19 cellular contexts compared by ENCODE assay signal in genomic region chr6:157513619-157514485, GRCh38.
DNase-seq lines count a peak whose midpoint lies in the region; ATAC-seq, FAIRE-seq and TF ChIP-seq lines count a peak whose summit lies in the region.
"Had no signal": no experiment of that assay in that cellular context is flagged by ENCODE, and none has a peak within 500 bp of the region (broad histone marks: within the 10 kb centered on the region; RNA-seq: fewer than 3 reads in every experiment).

No MANE protein-coding gene starts in this region.

- H3K79me2 ChIP-seq in HepG2 (ENCODE audit: insufficient read depth, low read length): no peaks in the 10 kb centered on the region

- H3K27ac ChIP-seq in HepG2 (ENCODE audit: extremely low read length, insufficient read depth, low read length): peak overlapping the region; percentile 66
- H3K27ac ChIP-seq in suprapubic skin: no peak overlapping the region
- H3K27ac ChIP-seq: 22Rv1, C4-2B, SJSA1 had no signal

- CTCF ChIA-PET in activated CD8-positive, alpha-beta memory T cell treated with anti-CD3 and anti-CD28 coated beads, Interleukin-2, amount 10 ng/mL, durations not matched to agents 7 days and 5 days (lab: Charles Lee): no interaction called here
- CTCF ChIA-PET in HepG2 (lab: Yijun Ruan, JAX; ENCODE audit: low intra/inter-chr PET ratio, low total read pairs) (no interaction called here), MCF 10A (lab: Yijun Ruan, JAX) (no interaction called here)
- CTCF ChIA-PET in activated CD4-positive, alpha-beta T cell treated with anti-CD3 and anti-CD28 coated beads, Interleukin-2, amount 10 ng/mL, durations not matched to agents 7 days and 5 days (lab: Charles Lee): interaction anchor here (1.3 kb wide), 1 partner anchor 27 kb away, joined by 4 read pairs; no protein-coding TSS in a partner anchor

- intact Hi-C loops in HepG2 (cut with micrococcal nuclease; ENCODE audit: unreplicated experiment) (loop anchor here (1.0 to 2.0 kb wide), 2 partner anchors 17 to 26 kb away; no protein-coding TSS in a partner anchor), MCF 10A (cut with micrococcal nuclease) (no loop called here)

- TF ChIP-seq POLR2A in HepG2 (IDR thresholded peaks at IDR 0.05; ENCODE audit: insufficient read depth in 1 of 2, low read depth in 2 of 2, low read length in 2 of 2) (no peak), suprapubic skin (IDR thresholded peaks at IDR 0.05) (no peak)

- peak overlapping the region; percentile 90 for H3K4me2 ChIP-seq in HepG2 (ENCODE audit: low read depth, low read length)

- H3K4me1 ChIP-seq in HepG2 (ENCODE audit: insufficient read depth, low read length): peaks cover 73% of the 10 kb centered on the region
- H3K4me1 ChIP-seq in suprapubic skin: peaks cover 10% of the 10 kb centered on the region
- H3K4me1 ChIP-seq: HAP-1 had no signal

- FAIRE-seq in HepG2 (lab: Jason Lieb, UNC): no peak
- FAIRE-seq: HTR-8/SVneo had no signal

- BruUV-seq in HepG2 (replicated peaks; lab: Mats Ljungman, UMichigan) (no TSS peak), MCF 10A (replicated peaks; lab: Mats Ljungman, UMichigan) (no TSS peak)

- H4K20me1 ChIP-seq in HepG2 (ENCODE audit: insufficient read depth, low read length): no peaks in the 10 kb centered on the region

- peak overlapping the region in 1 of 3 experiments; percentile 47; a peak in 1 of 6 replicates for H3K4me3 ChIP-seq in HepG2 (replicated peaks in 1 of 3; ENCODE audit: insufficient read depth in 1 of 3, low read depth in 2 of 3, low read length in 3 of 3)
- H3K4me3 ChIP-seq in suprapubic skin: no peak overlapping the region
- H3K4me3 ChIP-seq: HAP-1, SJSA1 had no signal

- H3K9me3 ChIP-seq in HepG2 (ENCODE audit: low read length) (no peaks in the 10 kb centered on the region), suprapubic skin (no peaks in the 10 kb centered on the region)
- H3K9me3 ChIP-seq: HAP-1, SJSA1 had no signal

- TF ChIP-seq EP300 in HepG2 (IDR thresholded peaks at IDR 0.05; ENCODE audit: low read depth in 2 of 2, low read length in 2 of 2) (no peak), HepG2 (CRISPR knock-in tag; IDR thresholded peaks at IDR 0.05; ENCODE audit: borderline replicate concordance) (no peak), suprapubic skin (IDR thresholded peaks at IDR 0.05) (no peak)

- 70% methylated on average over 13 of the region's 13 CpGs for WGBS in HepG2 (ENCODE audit: low lambda C conversion rate)
- 92% methylated on average over 13 of the region's 13 CpGs for WGBS in suprapubic skin

- TF ChIP-seq CTCF in HepG2 (CRISPR knock-in tag; IDR thresholded peaks at IDR 0.05): no peak
- TF ChIP-seq CTCF in osteocyte (IDR thresholded peaks at IDR 0.05): no peak
- TF ChIP-seq CTCF in suprapubic skin (IDR thresholded peaks at IDR 0.05): no peak
- no peak for TF ChIP-seq CTCF in MCF 10A (IDR thresholded peaks at IDR 0.05; ENCODE audit: unreplicated experiment)

- H3K9ac ChIP-seq in HepG2 (ENCODE audit: insufficient read depth, low read depth, low read length): no peak overlapping the region

- H3K36me3 Mint-ChIP-seq in activated CD8-positive, alpha-beta memory T cell treated with anti-CD3 and anti-CD28 coated beads, Interleukin-2, amount 10 ng/mL, durations not matched to agents 7 days and 5 days: peaks cover 8% of the 10 kb centered on the region
- H3K36me3 Mint-ChIP-seq in osteocyte (ENCODE audit: unreplicated experiment) (peaks cover 5% of the 10 kb centered on the region), MCF 10A (ENCODE audit: insufficient read depth, unreplicated experiment) (no peaks in the 10 kb centered on the region)
- H3K36me3 Mint-ChIP-seq in activated CD4-positive, alpha-beta T cell treated with anti-CD3 and anti-CD28 coated beads, Interleukin-2, amount 10 ng/mL, durations not matched to agents 7 days and 5 days (ENCODE audit: low read depth): peaks cover 4% of the 10 kb centered on the region

- no peak for ATAC-seq in activated CD8-positive, alpha-beta memory T cell treated with anti-CD3 and anti-CD28 coated beads, Interleukin-2, amount 10 ng/mL, durations not matched to agents 7 days and 5 days
- ATAC-seq in HepG2: no peak

- peak; percentile 15 for DNase-seq in activated CD8-positive, alpha-beta memory T cell treated with anti-CD3 and anti-CD28 coated beads, Interleukin-2, amount 10 ng/mL, durations not matched to agents 7 days and 5 days
- no peak for DNase-seq in activated CD8-positive, alpha-beta memory T cell treated with anti-CD3 and anti-CD28 coated beads, Interleukin-2, amount 50 U/mL, for 4 hours
- no peak for DNase-seq in HepG2 (ENCODE audit: low spot score)
- DNase-seq in osteocyte (ENCODE audit: extremely low spot score, unreplicated experiment): peak; percentile 42
- no peak for DNase-seq in activated CD4-positive, alpha-beta T cell treated with anti-CD3 and anti-CD28 coated beads, Interleukin-2, amount 10 ng/mL, durations not matched to agents 7 days and 5 days
- no peak for DNase-seq in suprapubic skin (ENCODE audit: low spot score in 2 of 2)
- DNase-seq in activated naive CD4-positive, alpha-beta T cell (lab: John Stamatoyannopoulos, UW): no peak
- no peak for DNase-seq in MCF 10A (ENCODE audit: unreplicated experiment)
- DNase-seq: AML-193, DMS79 treated with DMSO at 0.1 percent for 48 hours, NCI-H1105, NCI-H2081, NCI-H446, NCI-H526 treated with DMSO at 0.1 percent for 48 hours had no signal

- H3K27me3 ChIP-seq in HepG2 (ENCODE audit: control insufficient read depth in 1 of 2, insufficient read depth in 2 of 2, low read length in 2 of 2): no peaks in the 10 kb centered on the region
- no peaks in the 10 kb centered on the region for H3K27me3 ChIP-seq in suprapubic skin
- H3K27me3 ChIP-seq: SJSA1 had no signal

- no peak overlapping the region for H2AFZ ChIP-seq in HepG2 (ENCODE audit: low read length)

- H3K36me3 ChIP-seq in HepG2 (replicated peaks in 1 of 2; ENCODE audit: control insufficient read depth in 1 of 2, insufficient read depth in 2 of 2, low read length in 2 of 2) (no peaks in the 10 kb centered on the region), suprapubic skin (no peaks in the 10 kb centered on the region)
- H3K36me3 ChIP-seq: HAP-1, SJSA1 had no signal

- peaks cover 4% of the 10 kb centered on the region for H3K9me3 Mint-ChIP-seq in activated CD8-positive, alpha-beta memory T cell treated with anti-CD3 and anti-CD28 coated beads, Interleukin-2, amount 10 ng/mL, durations not matched to agents 7 days and 5 days (ENCODE audit: low read depth)
- H3K9me3 Mint-ChIP-seq in osteocyte (ENCODE audit: unreplicated experiment): no peaks in the 10 kb centered on the region
- H3K9me3 Mint-ChIP-seq in activated CD4-positive, alpha-beta T cell treated with anti-CD3 and anti-CD28 coated beads, Interleukin-2, amount 10 ng/mL, durations not matched to agents 7 days and 5 days: peaks cover 3% of the 10 kb centered on the region
- no peaks in the 10 kb centered on the region for H3K9me3 Mint-ChIP-seq in MCF 10A (ENCODE audit: unreplicated experiment)

- no peak for TF ChIP-seq RAD21 in HepG2 (CRISPR knock-in tag; IDR thresholded peaks at IDR 0.05)

- POLR2A ChIA-PET in HepG2 (lab: Yijun Ruan, JAX) (interaction anchor here (1.0 to 11.0 kb wide), 9 partner anchors 12 to 191 kb away, joined by 3 to 186 read pairs (median 4); partner anchors contain the start of gene TMEM242), MCF 10A (lab: Yijun Ruan, JAX) (interaction anchor here (0.7 kb wide), 1 partner anchor 82 kb away, joined by 3 read pairs; no protein-coding TSS in a partner anchor)
- POLR2A ChIA-PET in activated CD4-positive, alpha-beta T cell treated with anti-CD3 and anti-CD28 coated beads, Interleukin-2, amount 10 ng/mL, durations not matched to agents 7 days and 5 days (lab: Charles Lee): no interaction called here

- peaks cover 2% of the 10 kb centered on the region for H3K27me3 Mint-ChIP-seq in activated CD8-positive, alpha-beta memory T cell treated with anti-CD3 and anti-CD28 coated beads, Interleukin-2, amount 10 ng/mL, durations not matched to agents 7 days and 5 days
- no peaks in the 10 kb centered on the region for H3K27me3 Mint-ChIP-seq in osteocyte (ENCODE audit: unreplicated experiment)
- no peaks in the 10 kb centered on the region for H3K27me3 Mint-ChIP-seq in activated CD4-positive, alpha-beta T cell treated with anti-CD3 and anti-CD28 coated beads, Interleukin-2, amount 10 ng/mL, durations not matched to agents 7 days and 5 days
- no peaks in the 10 kb centered on the region for H3K27me3 Mint-ChIP-seq in MCF 10A (ENCODE audit: insufficient read depth, unreplicated experiment)

- no peak overlapping the region for H3K4me3 Mint-ChIP-seq in activated CD8-positive, alpha-beta memory T cell treated with anti-CD3 and anti-CD28 coated beads, Interleukin-2, amount 10 ng/mL, durations not matched to agents 7 days and 5 days
- H3K4me3 Mint-ChIP-seq in osteocyte (ENCODE audit: unreplicated experiment) (no peak overlapping the region), MCF 10A (ENCODE audit: unreplicated experiment) (no peak overlapping the region)
- H3K4me3 Mint-ChIP-seq in activated CD4-positive, alpha-beta T cell treated with anti-CD3 and anti-CD28 coated beads, Interleukin-2, amount 10 ng/mL, durations not matched to agents 7 days and 5 days: no peak overlapping the region

- in situ Hi-C loops in HepG2 (cut with HindIII; ENCODE audit: extremely low pct_ligation_motif_present, low pct_unique_long_range_greater_than_20kb): no loop called here

- H3K27ac Mint-ChIP-seq in activated CD8-positive, alpha-beta memory T cell treated with anti-CD3 and anti-CD28 coated beads, Interleukin-2, amount 10 ng/mL, durations not matched to agents 7 days and 5 days: no peak overlapping the region
- no peak overlapping the region for H3K27ac Mint-ChIP-seq in osteocyte (ENCODE audit: unreplicated experiment)
- no peak overlapping the region for H3K27ac Mint-ChIP-seq in activated CD4-positive, alpha-beta T cell treated with anti-CD3 and anti-CD28 coated beads, Interleukin-2, amount 10 ng/mL, durations not matched to agents 7 days and 5 days
- H3K27ac Mint-ChIP-seq in MCF 10A (ENCODE audit: low read depth, unreplicated experiment): no peak overlapping the region

- H3K4me1 Mint-ChIP-seq in activated CD8-positive, alpha-beta memory T cell treated with anti-CD3 and anti-CD28 coated beads, Interleukin-2, amount 10 ng/mL, durations not matched to agents 7 days and 5 days: peaks cover 24% of the 10 kb centered on the region
- H3K4me1 Mint-ChIP-seq in osteocyte (ENCODE audit: unreplicated experiment) (peaks cover 8% of the 10 kb centered on the region), MCF 10A (ENCODE audit: insufficient read depth, unreplicated experiment) (peaks cover 8% of the 10 kb centered on the region)
- peaks cover 21% of the 10 kb centered on the region for H3K4me1 Mint-ChIP-seq in activated CD4-positive, alpha-beta T cell treated with anti-CD3 and anti-CD28 coated beads, Interleukin-2, amount 10 ng/mL, durations not matched to agents 7 days and 5 days

TF ChIP-seq in HepG2, 621 proteins besides CTCF, POLR2A, EP300 and RAD21 (continues in another document):
- TF ChIP-seq SAP130 (CRISPR knock-in tag; IDR thresholded peaks at IDR 0.05; ENCODE audit: low read depth) (no peak), ZNF768 (CRISPR knock-in tag; IDR thresholded peaks at IDR 0.05) (peak; percentile 96), SNAPC2 (CRISPR knock-in tag; IDR thresholded peaks at IDR 0.05) (0 out of 2 replicates have a peak, but pooled peaks have one; percentile 5), ZNF749 (CRISPR knock-in tag; IDR thresholded peaks at IDR 0.05; ENCODE audit: borderline replicate concordance) (0 out of 2 replicates have a peak, but pooled peaks have one; percentile 4)

Comparison
In these comparisons a context has a peak if more than half of its experiments do, and no peak if none do; other contexts are left out.
1. DNase-seq: peak in activated CD8-positive, alpha-beta memory T cell treated with anti-CD3 and anti-CD28 coated beads, Interleukin-2, amount 10 ng/mL, durations not matched to agents 7 days and 5 days (single experiment) and osteocyte (single experiment); none in activated CD8-positive, alpha-beta memory T cell treated with anti-CD3 and anti-CD28 coated beads, Interleukin-2, amount 50 U/mL, for 4 hours (single experiment), HepG2 (single experiment), activated CD4-positive, alpha-beta T cell treated with anti-CD3 and anti-CD28 coated beads, Interleukin-2, amount 10 ng/mL, durations not matched to agents 7 days and 5 days (single experiment), suprapubic skin (0 of 2), activated naive CD4-positive, alpha-beta T cell (0 of 4) and MCF 10A (single experiment).